ENCODE assay signal across 18 cellular contexts in the genomic region with DNA sequence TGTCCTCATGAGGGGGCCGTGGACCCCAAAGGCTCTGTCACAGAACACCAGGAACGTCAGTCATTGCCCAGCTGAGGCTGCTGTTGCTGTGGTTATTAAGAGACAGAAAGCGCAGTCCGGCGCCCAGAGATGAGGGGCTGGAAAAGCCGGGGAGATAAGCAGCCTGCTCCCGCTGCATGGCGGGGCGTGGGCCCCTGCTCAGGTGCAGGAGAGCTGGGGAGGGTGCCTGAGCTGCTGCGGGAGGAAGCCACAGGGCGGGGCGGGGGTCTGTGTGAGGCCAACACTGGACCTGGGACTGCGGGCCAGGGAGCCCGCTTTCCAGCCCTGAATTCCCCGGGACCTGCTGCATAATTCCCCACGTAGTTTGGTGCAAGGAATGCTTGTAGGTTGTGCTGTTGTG. TPM values are rescaled to one million over a fixed set of nuclear protein-coding genes. Genes with fewer than 3 reads are reported as not detected.
DNase-seq lines count a peak whose midpoint lies in the region; ATAC-seq and TF ChIP-seq lines count a peak whose summit lies in the region.
"Had no signal": no experiment of that assay in that cellular context is flagged by ENCODE, and none has a peak within 500 bp of the region (broad histone marks: within the 10 kb centered on the region; RNA-seq: fewer than 3 reads in every experiment).

No MANE protein-coding gene starts in this region.

- H3K4me3 ChIP-seq in RWPE2 (ENCODE audit: severe bottlenecking): no peak overlapping the region
- H3K4me3 ChIP-seq: A549, MG63 had no signal

- DNase-seq in NCI-H748 (lab: John Stamatoyannopoulos, UW; ENCODE audit: unreplicated experiment): peak; percentile 40
- DNase-seq in NCI-H748 treated with DMSO at 0.1 percent for 48 hours (lab: John Stamatoyannopoulos, UW): no peak
- DNase-seq in RWPE2 (ENCODE audit: low spot score): peak; percentile 41
- peak; percentile 48 for DNase-seq in islet precursor cell
- peak; percentile 32 for DNase-seq in ureter (ENCODE audit: low spot score)
- no peak for DNase-seq in iPS-NIHi7 (ENCODE audit: extremely low spot score)
- DNase-seq in hippocampal formation (lab: John Stamatoyannopoulos, UW): no peak
- no peak for DNase-seq in posterior vena cava (ENCODE audit: low spot score)
- DNase-seq: Karpas-422, MG63, NCI-H1092 treated with DMSO at 0.1 percent for 48 hours, NCI-H187, NCI-H510A treated with DMSO at 0.1 percent for 48 hours, OCI-M1, SIG-M5 had no signal

- no peaks in the 10 kb centered on the region for H3K4me1 ChIP-seq in RWPE2 (ENCODE audit: insufficient read depth, poor library complexity, severe bottlenecking)
- H3K4me1 ChIP-seq: A549 had no signal

- no peak overlapping the region for H3K27ac ChIP-seq in RWPE2 (ENCODE audit: poor library complexity, severe bottlenecking)
- H3K27ac ChIP-seq: A549, C4-2B had no signal

- peaks cover 53% of the 10 kb centered on the region for H3K27me3 ChIP-seq in RWPE2 (ENCODE audit: insufficient read depth, poor library complexity, severe bottlenecking)

- no peaks in the 10 kb centered on the region for H3K36me3 ChIP-seq in RWPE2 (ENCODE audit: low read depth)
- H3K36me3 ChIP-seq: MG63 had no signal

- no peaks in the 10 kb centered on the region for H3K9me3 ChIP-seq in RWPE2 (ENCODE audit: severe bottlenecking)
- H3K9me3 ChIP-seq: A549, MG63 had no signal

- intact Hi-C loops in posterior vena cava (cut with DNase I): no loop called here

- ATAC-seq in RWPE2 (ENCODE audit: low read depth): 0 out of 3 replicates have a peak, but pooled peaks have one; percentile 27
- ATAC-seq: A549 had no signal

- TF ChIP-seq CTCF in RWPE2 (IDR thresholded peaks at IDR 0.05; ENCODE audit: poor library complexity, severe bottlenecking): no peak

RNA-seq across cellular contexts. Expression of a gene that starts 11.3 kb away (rescaled TPM):
- total RNA-seq in ureter: not detected
- not detected for total RNA-seq in posterior vena cava
- total RNA-seq: RPMI7951 had no signal

Comparison
In these comparisons a context has a peak if more than half of its experiments do, and no peak if none do; other contexts are left out.
1. DNase-seq: peak in NCI-H748 (single experiment), RWPE2 (single experiment), islet precursor cell (single experiment) and ureter (single experiment); none in NCI-H748 treated with DMSO at 0.1 percent for 48 hours (single experiment), iPS-NIHi7 (single experiment), hippocampal formation (0 of 2) and posterior vena cava (single experiment).